1 cellular context compared by ENCODE assay signal in genomic region chr3:142224482-142225072, GRCh38.
TF ChIP-seq lines count a peak whose summit lies in the region.

No MANE protein-coding gene starts in this region.

TF ChIP-seq in GM23338, 12 proteins besides CTCF, POLR2A, EP300 and RAD21 (continued from another document):
- TF ChIP-seq REST (IDR thresholded peaks at IDR 0.05; ENCODE audit: unreplicated experiment) (no peak), JUNB (IDR thresholded peaks at IDR 0.05; ENCODE audit: unreplicated experiment) (no peak), ETS1 (IDR thresholded peaks at IDR 0.05) (no peak)
